In genomic region chr4:169079942-169080827, GRCh38 we compare ENCODE assay signal across 1 cellular context.
TF ChIP-seq lines count a peak whose summit lies in the region.

No MANE protein-coding gene starts in this region.

TF ChIP-seq in HepG2, 621 proteins besides CTCF, POLR2A, EP300 and RAD21 (continued from another document and continues in another):
- TF ChIP-seq, protein P1, sequence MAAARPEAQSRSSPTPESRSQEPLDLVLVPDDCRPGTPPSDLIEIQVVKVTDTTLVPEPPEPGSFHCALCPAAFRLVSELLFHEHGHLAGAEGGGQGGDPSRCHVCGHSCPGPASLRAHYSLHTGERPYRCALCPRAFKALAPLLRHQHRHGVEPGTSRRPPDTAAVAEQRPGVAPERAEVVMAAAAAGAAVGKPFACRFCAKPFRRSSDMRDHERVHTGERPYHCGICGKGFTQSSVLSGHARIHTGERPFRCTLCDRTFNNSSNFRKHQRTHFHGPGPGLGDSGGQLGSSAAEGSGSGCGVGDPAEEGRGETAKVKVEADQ (CRISPR knock-in tag; IDR thresholded peaks at IDR 0.05; ENCODE audit: borderline replicate concordance) = 0 out of 2 replicates have a peak, but pooled peaks have one; percentile 22
- TF ChIP-seq ZNF224 (CRISPR knock-in tag; IDR thresholded peaks at IDR 0.05) = peak; percentile 34; the same call in 1 of the 2 replicates
- no peak for TF ChIP-seq ZSCAN30 (CRISPR knock-in tag; IDR thresholded peaks at IDR 0.05)
- 0 out of 2 replicates have a peak, but pooled peaks have one; percentile 37 for TF ChIP-seq IRF9 (CRISPR knock-in tag; IDR thresholded peaks at IDR 0.05; ENCODE audit: borderline replicate concordance)
- peak; percentile 80 for TF ChIP-seq PHF21A (CRISPR knock-in tag; IDR thresholded peaks at IDR 0.05)
- peak; percentile 79; the same call in 1 of the 2 replicates for TF ChIP-seq KLF12 (CRISPR knock-in tag; IDR thresholded peaks at IDR 0.05; ENCODE audit: borderline replicate concordance)
- TF ChIP-seq RBFOX2 (IDR thresholded peaks at IDR 0.05; ENCODE audit: low read depth, low read length) = 0 out of 2 replicates have a peak, but pooled peaks have one; percentile 25
- peak; percentile 95 for TF ChIP-seq TFE3 (CRISPR knock-in tag; IDR thresholded peaks at IDR 0.05)
- TF ChIP-seq HHEX (CRISPR knock-in tag; IDR thresholded peaks at IDR 0.05) = no peak
- TF ChIP-seq STAG1 (CRISPR knock-in tag; IDR thresholded peaks at IDR 0.05) = peak; percentile 13; the same call in 1 of the 2 replicates
- peak; percentile 49; the same call in 1 of the 2 replicates for TF ChIP-seq ZBTB3 (CRISPR knock-in tag; IDR thresholded peaks at IDR 0.05; ENCODE audit: borderline replicate concordance, low read depth)
- TF ChIP-seq ZNF180 (CRISPR knock-in tag; IDR thresholded peaks at IDR 0.05; ENCODE audit: borderline replicate concordance, low read depth) = no peak
- TF ChIP-seq SALL1 (CRISPR knock-in tag; IDR thresholded peaks at IDR 0.05) = peak; percentile 76
- no peak for TF ChIP-seq THYN1 (CRISPR knock-in tag; IDR thresholded peaks at IDR 0.05; ENCODE audit: borderline replicate concordance, low read depth)
- TF ChIP-seq MTF2 (CRISPR knock-in tag; IDR thresholded peaks at IDR 0.05; ENCODE audit: borderline replicate concordance) = no peak
- TF ChIP-seq NFE2L1 (CRISPR knock-in tag; IDR thresholded peaks at IDR 0.05; ENCODE audit: borderline replicate concordance) = 0 out of 2 replicates have a peak, but pooled peaks have one; percentile 35
- no peak; the same call in 1 of the 2 replicates for TF ChIP-seq ZNF121 (CRISPR knock-in tag; IDR thresholded peaks at IDR 0.05)
- TF ChIP-seq GTF3A (CRISPR knock-in tag; conservative IDR thresholded peaks at IDR 0.05) = no peak
- 0 out of 2 replicates have a peak, but pooled peaks have one; percentile 37 for TF ChIP-seq KDM3A (CRISPR knock-in tag; IDR thresholded peaks at IDR 0.05; ENCODE audit: low read depth)
- TF ChIP-seq MYC (CRISPR knock-in tag; IDR thresholded peaks at IDR 0.05; ENCODE audit: borderline replicate concordance) = peak; percentile 64; the same call in 1 of the 2 replicates
- TF ChIP-seq MLXIP (CRISPR knock-in tag; IDR thresholded peaks at IDR 0.05; ENCODE audit: borderline replicate concordance) = no peak
- TF ChIP-seq ZNF556 (CRISPR knock-in tag; IDR thresholded peaks at IDR 0.05; ENCODE audit: borderline replicate concordance) = no peak; the same call in 1 of the 2 replicates
- TF ChIP-seq MTA3 (CRISPR knock-in tag; IDR thresholded peaks at IDR 0.05) = no peak
- TF ChIP-seq ZNF44 (CRISPR knock-in tag; IDR thresholded peaks at IDR 0.05) = 0 out of 2 replicates have a peak, but pooled peaks have one; percentile 30
- peak; percentile 62; the same call in 1 of the 2 replicates for TF ChIP-seq ARID4A (CRISPR knock-in tag; IDR thresholded peaks at IDR 0.05; ENCODE audit: borderline replicate concordance)
- peak; percentile 62; the same call in 1 of the 2 replicates for TF ChIP-seq SIX4 (CRISPR knock-in tag; IDR thresholded peaks at IDR 0.05)
- peak; percentile 65; the same call in 1 of the 2 replicates for TF ChIP-seq HDAC1 (CRISPR knock-in tag; IDR thresholded peaks at IDR 0.05)
- peak; percentile 55; the same call in 1 of the 2 replicates for TF ChIP-seq RERE (CRISPR knock-in tag; IDR thresholded peaks at IDR 0.05; ENCODE audit: low read depth)
- TF ChIP-seq TEAD3 (CRISPR knock-in tag; optimal IDR thresholded peaks at IDR 0.05; ENCODE audit: borderline replicate concordance) = peak; percentile 58
- TF ChIP-seq, protein P2, sequence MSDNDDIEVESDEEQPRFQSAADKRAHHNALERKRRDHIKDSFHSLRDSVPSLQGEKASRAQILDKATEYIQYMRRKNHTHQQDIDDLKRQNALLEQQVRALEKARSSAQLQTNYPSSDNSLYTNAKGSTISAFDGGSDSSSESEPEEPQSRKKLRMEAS (IDR thresholded peaks at IDR 0.05) = peak; percentile 70
- TF ChIP-seq HDAC2 (CRISPR knock-in tag; IDR thresholded peaks at IDR 0.05) = peak; percentile 45
- TF ChIP-seq SOX13 (IDR thresholded peaks at IDR 0.05) = no peak
- peak in 1 of 2 experiments; percentile 51; a peak in 2 of 4 replicates for TF ChIP-seq SOX13 (CRISPR knock-in tag; conservative IDR thresholded peaks at IDR 0.05 in 1 of 2, IDR thresholded peaks at IDR 0.05 in 1 of 2)
- TF ChIP-seq ZBTB7B (CRISPR knock-in tag; IDR thresholded peaks at IDR 0.05) = 0 out of 2 replicates have a peak, but pooled peaks have one; percentile 26
- peak; percentile 36 for TF ChIP-seq ZNF883 (CRISPR knock-in tag; IDR thresholded peaks at IDR 0.05; ENCODE audit: not compliant biosample characterization)
- TF ChIP-seq, protein P3, sequence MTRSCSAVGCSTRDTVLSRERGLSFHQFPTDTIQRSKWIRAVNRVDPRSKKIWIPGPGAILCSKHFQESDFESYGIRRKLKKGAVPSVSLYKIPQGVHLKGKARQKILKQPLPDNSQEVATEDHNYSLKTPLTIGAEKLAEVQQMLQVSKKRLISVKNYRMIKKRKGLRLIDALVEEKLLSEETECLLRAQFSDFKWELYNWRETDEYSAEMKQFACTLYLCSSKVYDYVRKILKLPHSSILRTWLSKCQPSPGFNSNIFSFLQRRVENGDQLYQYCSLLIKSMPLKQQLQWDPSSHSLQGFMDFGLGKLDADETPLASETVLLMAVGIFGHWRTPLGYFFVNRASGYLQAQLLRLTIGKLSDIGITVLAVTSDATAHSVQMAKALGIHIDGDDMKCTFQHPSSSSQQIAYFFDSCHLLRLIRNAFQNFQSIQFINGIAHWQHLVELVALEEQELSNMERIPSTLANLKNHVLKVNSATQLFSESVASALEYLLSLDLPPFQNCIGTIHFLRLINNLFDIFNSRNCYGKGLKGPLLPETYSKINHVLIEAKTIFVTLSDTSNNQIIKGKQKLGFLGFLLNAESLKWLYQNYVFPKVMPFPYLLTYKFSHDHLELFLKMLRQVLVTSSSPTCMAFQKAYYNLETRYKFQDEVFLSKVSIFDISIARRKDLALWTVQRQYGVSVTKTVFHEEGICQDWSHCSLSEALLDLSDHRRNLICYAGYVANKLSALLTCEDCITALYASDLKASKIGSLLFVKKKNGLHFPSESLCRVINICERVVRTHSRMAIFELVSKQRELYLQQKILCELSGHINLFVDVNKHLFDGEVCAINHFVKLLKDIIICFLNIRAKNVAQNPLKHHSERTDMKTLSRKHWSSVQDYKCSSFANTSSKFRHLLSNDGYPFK (CRISPR knock-in tag; IDR thresholded peaks at IDR 0.05; ENCODE audit: borderline replicate concordance) = peak; percentile 52; the same call in 1 of the 2 replicates
- peak; percentile 77 for TF ChIP-seq FOSL1 (CRISPR knock-in tag; IDR thresholded peaks at IDR 0.05; ENCODE audit: borderline replicate concordance)
